Comparison of ENCODE assay signal across 8 cellular contexts in genomic region chr3:52054689-52055511, GRCh38. TPM values are rescaled to one million over a fixed set of nuclear protein-coding genes. Genes with fewer than 3 reads are reported as not detected.
DNase-seq lines count a peak whose midpoint lies in the region; ATAC-seq and TF ChIP-seq lines count a peak whose summit lies in the region.

No MANE protein-coding gene starts in this region.

- peaks cover 40% of the 10 kb centered on the region for H3K36me3 ChIP-seq in BLaER1

- H3K4me1 ChIP-seq in BLaER1: peaks cover 73% of the 10 kb centered on the region

- no peaks in the 10 kb centered on the region for H3K9me3 Mint-ChIP-seq in activated naive CD8-positive, alpha-beta T cell treated with anti-CD3 and anti-CD28 coated beads, Interleukin-2, amount 10 ng/mL, durations not matched to agents 7 days and 5 days
- H3K9me3 Mint-ChIP-seq in stimulated activated effector memory CD8-positive, alpha-beta T cell treated with anti-CD3 and anti-CD28 coated beads, Interleukin-12 subunit alpha, Interleukin-12 subunit beta, amount 100 ng/mL, for 72 hours: no peaks in the 10 kb centered on the region

- peak overlapping the region; percentile 95 for H3K4me3 ChIP-seq in BLaER1

- H3K4me1 Mint-ChIP-seq in activated naive CD8-positive, alpha-beta T cell treated with anti-CD3 and anti-CD28 coated beads, Interleukin-2, amount 10 ng/mL, durations not matched to agents 7 days and 5 days: peaks cover 36% of the 10 kb centered on the region
- H3K4me1 Mint-ChIP-seq in stimulated activated effector memory CD8-positive, alpha-beta T cell treated with anti-CD3 and anti-CD28 coated beads, Interleukin-12 subunit alpha, Interleukin-12 subunit beta, amount 100 ng/mL, for 72 hours: peaks cover 50% of the 10 kb centered on the region

- H3K27me3 Mint-ChIP-seq in activated naive CD8-positive, alpha-beta T cell treated with anti-CD3 and anti-CD28 coated beads, Interleukin-2, amount 10 ng/mL, durations not matched to agents 7 days and 5 days: no peaks in the 10 kb centered on the region

- peak overlapping the region; percentile 92 for H3K27ac ChIP-seq in BLaER1

- no peak for TF ChIP-seq POLR2A in GM18505 (IDR thresholded peaks at IDR 0.05; ENCODE audit: borderline replicate concordance, extremely low read depth, insufficient read depth, insufficient read length)

- peak; percentile 54 for TF ChIP-seq CTCF in LNCAP (IDR thresholded peaks at IDR 0.05)

- H3K4me2 ChIP-seq in BLaER1: peak overlapping the region; percentile 97

- peaks cover 58% of the 10 kb centered on the region for H4K20me1 ChIP-seq in BLaER1

- peak; percentile 55 for DNase-seq in activated naive CD8-positive, alpha-beta T cell treated with anti-CD3 and anti-CD28 coated beads, Interleukin-2, amount 10 ng/mL, durations not matched to agents 7 days and 5 days
- DNase-seq in iPS-NIHi7 (ENCODE audit: extremely low spot score): peak; percentile 46
- peak in 1 of 2 donors; percentile 65 for DNase-seq in stimulated activated effector memory CD8-positive, alpha-beta T cell treated with anti-CD3 and anti-CD28 coated beads, Interleukin-12 subunit alpha, Interleukin-12 subunit beta, amount 100 ng/mL, for 72 hours (ENCODE audit: low spot score in 2 of 2)
- DNase-seq in activated gamma-delta T cell treated with Interleukin-2 at 50 U/mL for 16 hours: no peak
- DNase-seq in AG08395 (ENCODE audit: low spot score): no peak

- H3K27ac Mint-ChIP-seq in activated naive CD8-positive, alpha-beta T cell treated with anti-CD3 and anti-CD28 coated beads, Interleukin-2, amount 10 ng/mL, durations not matched to agents 7 days and 5 days: peak overlapping the region; percentile 86
- peak overlapping the region; percentile 86 for H3K27ac Mint-ChIP-seq in stimulated activated effector memory CD8-positive, alpha-beta T cell treated with anti-CD3 and anti-CD28 coated beads, Interleukin-12 subunit alpha, Interleukin-12 subunit beta, amount 100 ng/mL, for 72 hours

- POLR2A ChIA-PET in activated naive CD8-positive, alpha-beta T cell treated with anti-CD3 and anti-CD28 coated beads, Interleukin-2, amount 10 ng/mL, durations not matched to agents 7 days and 5 days (lab: Charles Lee): interaction anchor here (0.5 to 1.7 kb wide), 10 partner anchors 31 to 377 kb away, joined by 3 to 6 read pairs (median 4); partner anchors contain the start of genes ABHD14A, ABHD14B and RPL29

- ATAC-seq in activated naive CD8-positive, alpha-beta T cell treated with anti-CD3 and anti-CD28 coated beads, Interleukin-2, amount 10 ng/mL, durations not matched to agents 7 days and 5 days (ENCODE audit: low read depth): no peak
- no peak for ATAC-seq in stimulated activated effector memory CD8-positive, alpha-beta T cell treated with anti-CD3 and anti-CD28 coated beads, Interleukin-12 subunit alpha, Interleukin-12 subunit beta, amount 100 ng/mL, for 72 hours
- no peak for ATAC-seq in GM18505 (IDR thresholded peaks at IDR 0.05; ENCODE audit: unreplicated experiment)

- peak overlapping the region; percentile 92 for H3K9ac ChIP-seq in BLaER1

- H3K36me3 Mint-ChIP-seq in activated naive CD8-positive, alpha-beta T cell treated with anti-CD3 and anti-CD28 coated beads, Interleukin-2, amount 10 ng/mL, durations not matched to agents 7 days and 5 days: peaks cover 9% of the 10 kb centered on the region
- H3K36me3 Mint-ChIP-seq in stimulated activated effector memory CD8-positive, alpha-beta T cell treated with anti-CD3 and anti-CD28 coated beads, Interleukin-12 subunit alpha, Interleukin-12 subunit beta, amount 100 ng/mL, for 72 hours: peaks cover 47% of the 10 kb centered on the region

- no peaks in the 10 kb centered on the region for H3K9me3 ChIP-seq in BLaER1

- H3K27me3 ChIP-seq in BLaER1: no peaks in the 10 kb centered on the region

- peak overlapping the region; percentile 86 for H3K4me3 Mint-ChIP-seq in activated naive CD8-positive, alpha-beta T cell treated with anti-CD3 and anti-CD28 coated beads, Interleukin-2, amount 10 ng/mL, durations not matched to agents 7 days and 5 days
- peak overlapping the region; percentile 94 for H3K4me3 Mint-ChIP-seq in stimulated activated effector memory CD8-positive, alpha-beta T cell treated with anti-CD3 and anti-CD28 coated beads, Interleukin-12 subunit alpha, Interleukin-12 subunit beta, amount 100 ng/mL, for 72 hours

RNA-seq across cellular contexts. Expression of gene DUSP7, which starts 1.5 kb away (rescaled TPM):
- total RNA-seq in activated naive CD8-positive, alpha-beta T cell treated with anti-CD3 and anti-CD28 coated beads, Interleukin-2, amount 10 ng/mL, durations not matched to agents 7 days and 5 days: 10 to 100 TPM; 30.9 to 31.3 TPM

RNA-seq across cellular contexts. Expression of gene RPL29, which starts 59.2 kb away (rescaled TPM):
- total RNA-seq in activated naive CD8-positive, alpha-beta T cell treated with anti-CD3 and anti-CD28 coated beads, Interleukin-2, amount 10 ng/mL, durations not matched to agents 7 days and 5 days: 1,000 to 10,000 TPM; 1,076 to 1,089 TPM

Comparison
In these comparisons a context has a peak if more than half of its experiments do, and no peak if none do; other contexts are left out.
1. DNase-seq: peak in activated naive CD8-positive, alpha-beta T cell treated with anti-CD3 and anti-CD28 coated beads, Interleukin-2, amount 10 ng/mL, durations not matched to agents 7 days and 5 days (single experiment) and iPS-NIHi7 (single experiment); none in activated gamma-delta T cell treated with Interleukin-2 at 50 U/mL for 16 hours (single experiment) and AG08395 (single experiment).